Comparison of ENCODE assay signal across 12 cellular contexts in genomic region chr6:6751197-6751596, GRCh38.
DNase-seq lines count a peak whose midpoint lies in the region; ATAC-seq and TF ChIP-seq lines count a peak whose summit lies in the region.
"Had no signal": no experiment of that assay in that cellular context is flagged by ENCODE, and none has a peak within 500 bp of the region (broad histone marks: within the 10 kb centered on the region; RNA-seq: fewer than 3 reads in every experiment).

No MANE protein-coding gene starts in this region.

- no peaks in the 10 kb centered on the region for H3K9me3 Mint-ChIP-seq in CD4-positive, alpha-beta T cell
- H3K9me3 Mint-ChIP-seq: activated CD4-positive, alpha-beta memory T cell treated with anti-CD3 and anti-CD28 coated beads for 36 hours; CD8-positive, alpha-beta T cell; stimulated activated memory B cell treated with anti-CD40 and anti-IgM and Interleukin-4, amounts not matched to agents 10 μg/mL and 1 μg/mL and 100 μg/mL, for 72 hours had no signal

- H3K9me3 ChIP-seq in CD4-positive, alpha-beta T cell (ENCODE audit: control insufficient read depth, low read length): no peaks in the 10 kb centered on the region
- no peaks in the 10 kb centered on the region for H3K9me3 ChIP-seq in IMR-90 (ENCODE audit: control insufficient read depth, insufficient read depth, low read length)
- H3K9me3 ChIP-seq in skeletal muscle tissue (ENCODE audit: control insufficient read depth in 3 of 3, low read length in 3 of 3): no peaks in the 10 kb centered on the region
- no peaks in the 10 kb centered on the region for H3K9me3 ChIP-seq in SK-N-SH

- TF ChIP-seq EP300 in SK-N-SH (IDR thresholded peaks at IDR 0.05; ENCODE audit: borderline replicate concordance in 1 of 2, low read depth in 1 of 2, low read length in 1 of 2): no peak

- peaks cover 17% of the 10 kb centered on the region for H3K4me1 ChIP-seq in IMR-90 (ENCODE audit: control insufficient read depth, insufficient read depth, low read length)
- peaks cover 48 to 58% (median 53%) of the 10 kb centered on the region in 3 donors for H3K4me1 ChIP-seq in skeletal muscle tissue (ENCODE audit: control insufficient read depth in 3 of 3, insufficient read depth in 3 of 3, low read length in 3 of 3)
- no peaks in the 10 kb centered on the region; a peak in 2 of 4 replicates for H3K4me1 ChIP-seq in SK-N-SH (ENCODE audit: control insufficient read depth in 1 of 2, insufficient read depth in 2 of 2, low read depth in 1 of 2, low read length in 1 of 2)

- no peaks in the 10 kb centered on the region for H3K27me3 Mint-ChIP-seq in CD4-positive, alpha-beta T cell
- H3K27me3 Mint-ChIP-seq: stimulated activated memory B cell treated with anti-CD40 and anti-IgM and Interleukin-4, amounts not matched to agents 10 μg/mL and 1 μg/mL and 100 μg/mL, for 72 hours had no signal

- no peaks in the 10 kb centered on the region for H3K79me1 ChIP-seq in IMR-90 (ENCODE audit: low read depth in 1 of 2, low read length in 2 of 2)

- peak overlapping the region; percentile 41 to 47; a peak in 2 of 4 replicates for H4K8ac ChIP-seq in IMR-90 (ENCODE audit: low read depth in 2 of 2, low read length in 2 of 2)

- H3K36me3 ChIP-seq in IMR-90 (ENCODE audit: control insufficient read depth, insufficient read depth, low read length): no peaks in the 10 kb centered on the region
- H3K36me3 ChIP-seq in skeletal muscle tissue (ENCODE audit: control insufficient read depth in 3 of 3, insufficient read depth in 3 of 3, low read length in 3 of 3): no peaks in the 10 kb centered on the region
- H3K36me3 ChIP-seq in SK-N-SH (replicated peaks in 1 of 2; ENCODE audit: control insufficient read depth in 1 of 2, insufficient read depth in 2 of 2, low read length in 1 of 2): no peaks in the 10 kb centered on the region

- peak; percentile 18 for ATAC-seq in CD4-positive, alpha-beta T cell (ENCODE audit: poor library complexity)
- ATAC-seq in IMR-90 (ENCODE audit: low read depth) (no peak), left colon (peak; percentile 45), GM21515 (IDR thresholded peaks at IDR 0.05; ENCODE audit: unreplicated experiment) (no peak), HG02870 (IDR thresholded peaks at IDR 0.05; ENCODE audit: unreplicated experiment) (no peak)
- ATAC-seq: CD8-positive, alpha-beta T cell; stimulated activated memory B cell treated with anti-CD40 and anti-IgM and Interleukin-4, amounts not matched to agents 10 μg/mL and 1 μg/mL and 100 μg/mL, for 72 hours had no signal

- H4K20me1 ChIP-seq in IMR-90 (ENCODE audit: insufficient read depth, low read length): no peaks in the 10 kb centered on the region
- no peaks in the 10 kb centered on the region for H4K20me1 ChIP-seq in SK-N-SH (ENCODE audit: insufficient read depth)

- H2AK5ac ChIP-seq in IMR-90 (ENCODE audit: low read depth, low read length): peak overlapping the region; percentile 70; the same call in 1 of the 2 replicates

- TF ChIP-seq RAD21 in IMR-90 (IDR thresholded peaks at IDR 0.05; ENCODE audit: low read length) (no peak), SK-N-SH (IDR thresholded peaks at IDR 0.05; ENCODE audit: low read length) (no peak)

- H3K56ac ChIP-seq in IMR-90 (ENCODE audit: extremely low read depth, insufficient read depth, low read length): no peak overlapping the region

- BruUV-seq in IMR-90 (replicated peaks; lab: Mats Ljungman, UMichigan): no TSS peak

- H3K23ac ChIP-seq in IMR-90 (ENCODE audit: low read depth, low read length): no peak overlapping the region

- in situ Hi-C loops in IMR-90 (cut with MboI; ENCODE audit: low sequenced_read_pairs): no loop called here

- H4K5ac ChIP-seq in IMR-90 (ENCODE audit: low read depth, low read length): no peak overlapping the region

- no peak overlapping the region for H2AK9ac ChIP-seq in IMR-90 (replicated peaks; ENCODE audit: low read depth, low read length, poor library complexity)

- DNase-seq in CD4-positive, alpha-beta T cell: no peak
- DNase-seq in IMR-90 (no peak), left colon (peak; percentile 41 to 50), SK-N-SH (no peak)
- DNase-seq: CD8-positive, alpha-beta T cell; H7; NCI-H1048 had no signal

- H3K27ac Mint-ChIP-seq in CD4-positive, alpha-beta T cell: peak overlapping the region; percentile 65
- H3K27ac Mint-ChIP-seq: activated CD4-positive, alpha-beta memory T cell treated with anti-CD3 and anti-CD28 coated beads for 36 hours; CD8-positive, alpha-beta T cell; stimulated activated memory B cell treated with anti-CD40 and anti-IgM and Interleukin-4, amounts not matched to agents 10 μg/mL and 1 μg/mL and 100 μg/mL, for 72 hours had no signal

- no peak overlapping the region for H3K27ac ChIP-seq in CD4-positive, alpha-beta T cell (ENCODE audit: low read depth, low read length)
- H3K27ac ChIP-seq in IMR-90 (ENCODE audit: insufficient read depth, low read length): no peak overlapping the region
- peak overlapping the region; percentile 48 for H3K27ac ChIP-seq in skeletal muscle tissue (ENCODE audit: low read depth, low read length)
- H3K27ac ChIP-seq in SK-N-SH (ENCODE audit: low read depth in 2 of 2, low read length in 1 of 2): no peak overlapping the region

- no peak overlapping the region; the same call in 1 of the 3 replicates for H2BK15ac ChIP-seq in IMR-90 (ENCODE audit: low read depth, low read length)

- H3K27me3 ChIP-seq in CD4-positive, alpha-beta T cell (ENCODE audit: control insufficient read depth, insufficient read depth, low read length): no peaks in the 10 kb centered on the region
- H3K27me3 ChIP-seq in IMR-90 (ENCODE audit: control insufficient read depth, insufficient read depth, low read length): no peaks in the 10 kb centered on the region
- no peaks in the 10 kb centered on the region for H3K27me3 ChIP-seq in skeletal muscle tissue (ENCODE audit: control insufficient read depth in 3 of 3, insufficient read depth in 3 of 3, low read length in 3 of 3)
- no peaks in the 10 kb centered on the region for H3K27me3 ChIP-seq in SK-N-SH (ENCODE audit: insufficient read depth)

- POLR2A ChIA-PET in CD4-positive, alpha-beta T cell (lab: Charles Lee): no interaction called here
- POLR2A ChIA-PET in IMR-90 (lab: Charles Lee; ENCODE audit: unreplicated experiment): no interaction called here
- POLR2A ChIA-PET in SK-N-SH (lab: Yijun Ruan, JAX): no interaction called here

- H2BK20ac ChIP-seq in IMR-90 (ENCODE audit: low read depth, low read length): peak overlapping the region; percentile 61

- no peak overlapping the region for H3K4me3 Mint-ChIP-seq in CD4-positive, alpha-beta T cell
- H3K4me3 Mint-ChIP-seq: activated CD4-positive, alpha-beta memory T cell treated with anti-CD3 and anti-CD28 coated beads for 36 hours; stimulated activated memory B cell treated with anti-CD40 and anti-IgM and Interleukin-4, amounts not matched to agents 10 μg/mL and 1 μg/mL and 100 μg/mL, for 72 hours had no signal

- no peak overlapping the region for H3K4me2 ChIP-seq in IMR-90 (ENCODE audit: low read depth, low read length)
- H3K4me2 ChIP-seq in SK-N-SH: no peak overlapping the region

- no peak overlapping the region for H3K14ac ChIP-seq in IMR-90 (replicated peaks; ENCODE audit: low read depth, low read length)

- no CpG with 5 or more reads among the region's 2 CpGs for WGBS in IMR-90 (ENCODE audit: extremely low coverage in 2 of 2, insufficient read length in 1 of 2), 2 experiments
- WGBS in SK-N-SH (ENCODE audit: low lambda C conversion rate): 80% methylated on average over 1 of the region's 2 CpGs

- H3K4me3 ChIP-seq in IMR-90 (ENCODE audit: insufficient read depth, low read depth, low read length) (no peak overlapping the region), skeletal muscle tissue (ENCODE audit: low read length in 3 of 3) (peak overlapping the region in 1 of 3 donors; percentile 27), SK-N-SH (ENCODE audit: low read depth in 2 of 2, low read length in 1 of 2) (no peak overlapping the region)

- H3K9ac ChIP-seq in IMR-90 (ENCODE audit: low read depth, low read length) (no peak overlapping the region), skeletal muscle tissue (ENCODE audit: low read depth in 1 of 3, low read length in 3 of 3) (peak overlapping the region in 1 of 3 donors; percentile 45), SK-N-SH (no peak overlapping the region)

- H2BK5ac ChIP-seq in IMR-90 (ENCODE audit: low read depth, low read length, poor library complexity, severe bottlenecking): no peak overlapping the region

- H4K91ac ChIP-seq in IMR-90 (ENCODE audit: insufficient read depth, low read depth, low read length): peak overlapping the region; percentile 28; the same call in 1 of the 2 replicates

- intact Hi-C loops in CD4-positive, alpha-beta T cell (cut with DNase I, micrococcal nuclease): no loop called here
- intact Hi-C loops in IMR-90 (cut with micrococcal nuclease) (loop anchor here (10.0 kb wide), 1 partner anchor 354 kb away; the partner anchor contains the start of gene RREB1), left colon (cut with DNase I, micrococcal nuclease) (no loop called here)

- CTCF ChIA-PET in CD4-positive, alpha-beta T cell (lab: Charles Lee): no interaction called here
- CTCF ChIA-PET in IMR-90 (lab: Yijun Ruan, JAX): no interaction called here
- CTCF ChIA-PET in SK-N-SH (lab: Yijun Ruan, JAX): interaction anchor here (0.5 to 1.4 kb wide), 2 partner anchors 74 to 1665 kb away, joined by 3 to 5 read pairs; no protein-coding TSS in a partner anchor

- no peaks in the 10 kb centered on the region for H3K9me2 ChIP-seq in SK-N-SH

- H3K79me2 ChIP-seq in SK-N-SH (ENCODE audit: insufficient read depth): no peaks in the 10 kb centered on the region

- TF ChIP-seq CTCF in CD4-positive, alpha-beta T cell (IDR thresholded peaks at IDR 0.05): no peak
- TF ChIP-seq CTCF in IMR-90 (conservative IDR thresholded peaks at IDR 0.05; ENCODE audit: low read depth, low read length) (no peak), SK-N-SH (IDR thresholded peaks at IDR 0.05) (no peak)

- dilution Hi-C loops in IMR-90 (cut with HindIII; ENCODE audit: low sequenced_read_pairs, unreplicated experiment): no loop called here

- H3K36me3 Mint-ChIP-seq in CD4-positive, alpha-beta T cell (ENCODE audit: low read depth): no peaks in the 10 kb centered on the region
- H3K36me3 Mint-ChIP-seq: activated CD4-positive, alpha-beta memory T cell treated with anti-CD3 and anti-CD28 coated beads for 36 hours; CD8-positive, alpha-beta T cell; stimulated activated memory B cell treated with anti-CD40 and anti-IgM and Interleukin-4, amounts not matched to agents 10 μg/mL and 1 μg/mL and 100 μg/mL, for 72 hours had no signal

- no peak for TF ChIP-seq POLR2A in IMR-90 (IDR thresholded peaks at IDR 0.05; ENCODE audit: low read depth, low read length)

- peak overlapping the region; percentile 52 for H3K4ac ChIP-seq in IMR-90 (ENCODE audit: low read depth, low read length)

- peak overlapping the region; percentile 47; the same call in 1 of the 2 replicates for H3K18ac ChIP-seq in IMR-90 (ENCODE audit: low read depth, low read length)

- H2AFZ ChIP-seq in IMR-90 (replicated peaks; ENCODE audit: low read length, poor library complexity): peak overlapping the region; percentile 80
- no peak overlapping the region for H2AFZ ChIP-seq in SK-N-SH (ENCODE audit: low read depth)

- no peaks in the 10 kb centered on the region for H3F3A ChIP-seq in SK-N-SH (replicated peaks; ENCODE audit: insufficient read depth)

- peaks cover 28% of the 10 kb centered on the region for H3K4me1 Mint-ChIP-seq in CD4-positive, alpha-beta T cell (ENCODE audit: low read depth)

- peak overlapping the region; percentile 42 for H2BK120ac ChIP-seq in IMR-90 (ENCODE audit: low read depth, low read length)

- peaks cover 15% of the 10 kb centered on the region; the same call in 1 of the 2 replicates for H3K9me1 ChIP-seq in IMR-90 (ENCODE audit: insufficient read depth, low read length)

Comparison
In these comparisons a context has a peak if more than half of its experiments do, and no peak if none do; other contexts are left out.
1. ATAC-seq: peak in CD4-positive, alpha-beta T cell (single experiment) and left colon (single experiment); none in IMR-90 (single experiment), GM21515 (single experiment) and HG02870 (single experiment).
2. DNase-seq: peak in left colon (2 of 2); none in CD4-positive, alpha-beta T cell (0 of 10), IMR-90 (single experiment) and SK-N-SH (single experiment).